ENCODE assay signal across 3 cellular contexts in the genomic region with DNA sequence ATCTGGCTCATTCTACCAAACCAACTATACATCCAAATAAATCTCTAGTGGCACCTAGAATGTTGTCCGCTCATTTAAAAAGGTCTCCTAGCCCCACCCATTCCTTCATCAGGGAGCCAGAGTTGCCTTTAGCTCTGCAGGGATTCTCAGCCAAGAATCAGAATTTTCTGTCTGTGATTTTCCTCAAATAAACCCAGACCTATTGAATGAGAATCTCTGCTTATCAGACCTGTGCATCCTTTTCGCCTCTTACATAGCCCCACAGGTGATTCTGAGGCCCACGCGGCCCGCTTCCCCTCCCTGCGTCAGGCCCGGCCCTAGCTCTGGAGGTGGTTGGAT.
TF ChIP-seq lines count a peak whose summit lies in the region.

No MANE protein-coding gene starts in this region.

TF ChIP-seq in IMR-90, 13 proteins besides CTCF, POLR2A, EP300 and RAD21:
- TF ChIP-seq MAFK (IDR thresholded peaks at IDR 0.05; ENCODE audit: low read depth, low read length) (no peak), NFE2L2 (IDR thresholded peaks at IDR 0.05; ENCODE audit: low read depth, low read length) (no peak), FOS (IDR thresholded peaks at IDR 0.05; ENCODE audit: low read depth, low read length) (no peak), RCOR1 (IDR thresholded peaks at IDR 0.05; ENCODE audit: insufficient replicate concordance, low read length) (no peak), CHD1 (IDR thresholded peaks at IDR 0.05; ENCODE audit: low read depth, low read length) (no peak), CEBPB (IDR thresholded peaks at IDR 0.05; ENCODE audit: low read depth, low read length) (no peak), RFX5 (IDR thresholded peaks at IDR 0.05; ENCODE audit: low read depth, low read length) (no peak), MAZ (IDR thresholded peaks at IDR 0.05; ENCODE audit: borderline replicate concordance, low read depth, low read length) (no peak), SMC3 (IDR thresholded peaks at IDR 0.05; ENCODE audit: low read depth, low read length) (no peak), USF2 (IDR thresholded peaks at IDR 0.05; ENCODE audit: low read depth, low read length) (no peak), MXI1 (IDR thresholded peaks at IDR 0.05; ENCODE audit: borderline replicate concordance, low read depth, low read length) (no peak), BHLHE40 (IDR thresholded peaks at IDR 0.05; ENCODE audit: low read depth, low read length) (no peak)
- TF ChIP-seq, protein P1, sequence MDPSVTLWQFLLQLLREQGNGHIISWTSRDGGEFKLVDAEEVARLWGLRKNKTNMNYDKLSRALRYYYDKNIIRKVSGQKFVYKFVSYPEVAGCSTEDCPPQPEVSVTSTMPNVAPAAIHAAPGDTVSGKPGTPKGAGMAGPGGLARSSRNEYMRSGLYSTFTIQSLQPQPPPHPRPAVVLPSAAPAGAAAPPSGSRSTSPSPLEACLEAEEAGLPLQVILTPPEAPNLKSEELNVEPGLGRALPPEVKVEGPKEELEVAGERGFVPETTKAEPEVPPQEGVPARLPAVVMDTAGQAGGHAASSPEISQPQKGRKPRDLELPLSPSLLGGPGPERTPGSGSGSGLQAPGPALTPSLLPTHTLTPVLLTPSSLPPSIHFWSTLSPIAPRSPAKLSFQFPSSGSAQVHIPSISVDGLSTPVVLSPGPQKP (IDR thresholded peaks at IDR 0.05; ENCODE audit: borderline replicate concordance, low read depth, low read length), result no peak

TF ChIP-seq in H1, 55 proteins besides CTCF, POLR2A, EP300 and RAD21:
- no peak for TF ChIP-seq SIN3A (conservative IDR thresholded peaks at IDR 0.05 in 1 of 2, IDR thresholded peaks at IDR 0.05 in 1 of 2; ENCODE audit: low read depth in 1 of 2, low read length in 2 of 2)
- TF ChIP-seq EZH2 (IDR thresholded peaks at IDR 0.05; ENCODE audit: low read depth, low read length, severe bottlenecking), result no peak
- no peak for TF ChIP-seq TAF7 (optimal IDR thresholded peaks at IDR 0.05; ENCODE audit: borderline replicate concordance, low read depth, low read length)
- TF ChIP-seq SP1 (IDR thresholded peaks at IDR 0.05; ENCODE audit: low read depth, low read length), result no peak
- TF ChIP-seq BACH1 (IDR thresholded peaks at IDR 0.05; ENCODE audit: low read length), result no peak
- no peak for TF ChIP-seq EGR1 (IDR thresholded peaks at IDR 0.05; ENCODE audit: borderline replicate concordance, low read depth, low read length)
- TF ChIP-seq SIRT6 (IDR thresholded peaks at IDR 0.05; ENCODE audit: low read length), result no peak
- TF ChIP-seq SP4 (IDR thresholded peaks at IDR 0.05; ENCODE audit: low read length), result no peak
- no peak for TF ChIP-seq SIX5 (IDR thresholded peaks at IDR 0.05; ENCODE audit: low read depth, low read length)
- TF ChIP-seq CEBPB (IDR thresholded peaks at IDR 0.05; ENCODE audit: low read depth, low read length), result no peak
- no peak for TF ChIP-seq SUZ12 (IDR thresholded peaks at IDR 0.05; ENCODE audit: low read length)
- TF ChIP-seq SRF (IDR thresholded peaks at IDR 0.05; ENCODE audit: low read depth, low read length), result no peak
- no peak for TF ChIP-seq TBP (IDR thresholded peaks at IDR 0.05; ENCODE audit: low read depth, low read length)
- no peak for TF ChIP-seq CHD1 (IDR thresholded peaks at IDR 0.05; ENCODE audit: low read depth, low read length)

TF ChIP-seq in GM12891, 5 proteins besides CTCF, POLR2A, EP300 and RAD21:
- TF ChIP-seq SPI1 (IDR thresholded peaks at IDR 0.05; ENCODE audit: low read depth, low read length) (no peak), POU2F2 (IDR thresholded peaks at IDR 0.05; ENCODE audit: low read depth, low read length) (no peak), POLR2AphosphoS5 (IDR thresholded peaks at IDR 0.05; ENCODE audit: low read depth, low read length) (no peak), TAF1 (IDR thresholded peaks at IDR 0.05; ENCODE audit: low read depth, low read length) (no peak), PAX5 (IDR thresholded peaks at IDR 0.05; ENCODE audit: insufficient read depth, low read length, severe bottlenecking) (no peak)
TF ChIP-seq in GM12891: peak in this region for 0.
